9 cellular contexts compared by ENCODE assay signal in the genomic region with DNA sequence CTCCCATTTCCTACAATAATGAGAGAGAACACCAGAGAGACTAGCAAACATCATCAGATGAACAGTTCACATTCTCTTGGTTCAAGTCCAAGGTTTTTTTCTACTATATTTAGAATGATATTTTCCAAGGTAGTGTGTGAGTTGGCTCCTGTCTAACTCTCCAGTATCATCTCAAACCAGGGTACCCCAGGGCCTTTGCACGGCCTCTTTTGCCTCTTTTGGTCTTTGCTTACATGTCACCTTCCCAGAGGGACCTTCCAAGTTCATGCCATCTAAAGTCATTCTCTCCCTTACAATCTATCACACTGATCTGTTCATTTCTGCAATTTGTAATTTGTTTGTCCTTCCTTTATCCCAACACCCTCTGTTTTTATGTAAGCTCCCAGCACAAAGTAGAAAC.
"Had no signal": no experiment of that assay in that cellular context is flagged by ENCODE, and none has a peak within 500 bp of the region (broad histone marks: within the 10 kb centered on the region; RNA-seq: fewer than 3 reads in every experiment).

No MANE protein-coding gene starts in this region.

- H3K4me3 ChIP-seq: GM23338 had no signal

- H3K4me3 Mint-ChIP-seq: GM23338, H9 had no signal

- H2AFZ ChIP-seq: GM23338 had no signal

- ATAC-seq: GM23338 had no signal

- H3K27ac ChIP-seq: KMS-11 had no signal

- H3K9ac ChIP-seq: KMS-11 had no signal

- FAIRE-seq: H1, H54, HTR-8/SVneo had no signal

- DNase-seq: H9, HCEC 1CT, IMR-90, KBM-7 had no signal

- H3K27ac Mint-ChIP-seq: GM23338, H9 had no signal

- H3K9me3 Mint-ChIP-seq: GM23338 had no signal

- H3K4me2 ChIP-seq: GM23338, KMS-11 had no signal
